In the genomic region with DNA sequence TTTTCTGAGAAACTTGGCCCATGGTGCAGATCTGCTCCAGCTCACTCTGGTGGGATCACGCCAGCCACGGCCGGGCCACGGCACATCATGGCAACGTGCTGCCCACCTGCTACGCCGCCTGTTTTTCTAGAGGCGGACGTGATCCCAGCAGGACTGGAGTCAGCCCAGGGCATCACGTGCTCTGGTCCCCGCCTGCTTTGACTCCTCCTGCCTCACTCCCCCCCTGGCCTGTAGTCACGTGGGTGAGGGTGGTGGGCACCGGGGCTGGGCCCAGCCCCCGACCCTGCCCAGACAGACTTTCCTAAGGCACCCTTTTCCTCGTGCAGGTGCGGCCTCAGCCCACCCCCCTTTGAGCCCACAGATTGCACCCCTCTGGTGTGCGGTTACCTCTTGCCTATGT, we compare ENCODE assay signal across 7 cellular contexts. TPM values are rescaled to one million over a fixed set of nuclear protein-coding genes. Genes with fewer than 3 reads are reported as not detected.
DNase-seq lines count a peak whose midpoint lies in the region; ATAC-seq, FAIRE-seq and TF ChIP-seq lines count a peak whose summit lies in the region.
"Not testable (repeated sequence)": the region's sequence is repeated elsewhere in the genome, so short reads cannot be mapped to it uniquely, and the experiment has no call there.
"Had no signal": no experiment of that assay in that cellular context is flagged by ENCODE, and none has a peak within 500 bp of the region (broad histone marks: within the 10 kb centered on the region; RNA-seq: fewer than 3 reads in every experiment).

No MANE protein-coding gene starts in this region.

- no CpG with 5 or more reads among the region's 17 CpGs for WGBS in HepG2 (ENCODE audit: low lambda C conversion rate)

- CTCF ChIA-PET in HepG2 (lab: Yijun Ruan, JAX; ENCODE audit: low intra/inter-chr PET ratio, low total read pairs) = not testable (repeated sequence)

- not testable (repeated sequence) for H3K27ac ChIP-seq in HepG2 (ENCODE audit: extremely low read length, insufficient read depth, low read length); upper lobe of right lung

- peak; percentile 16 for ATAC-seq in esophagus mucosa
- peak; percentile 4 for ATAC-seq in HepG2
- ATAC-seq in mucosa of descending colon = peak; percentile 10
- ATAC-seq in upper lobe of right lung = peak; percentile 17

- TF ChIP-seq POLR2A in HepG2 (IDR thresholded peaks at IDR 0.05; ENCODE audit: insufficient read depth in 1 of 2, low read depth in 2 of 2, low read length in 2 of 2) = not testable (repeated sequence)

- TF ChIP-seq CTCF in HepG2 (CRISPR knock-in tag; IDR thresholded peaks at IDR 0.05); mucosa of descending colon (IDR thresholded peaks at IDR 0.05); upper lobe of right lung (IDR thresholded peaks at IDR 0.05): not testable (repeated sequence)

- not testable (repeated sequence) for TF ChIP-seq RAD21 in HepG2 (CRISPR knock-in tag; IDR thresholded peaks at IDR 0.05)

- intact Hi-C loops in HepG2 (cut with micrococcal nuclease; ENCODE audit: unreplicated experiment); mucosa of descending colon (cut with DNase I, micrococcal nuclease); upper lobe of right lung (cut with DNase I): not testable (repeated sequence)

- BruUV-seq in HepG2 (replicated peaks; lab: Mats Ljungman, UMichigan) = not testable (repeated sequence)

- not testable (repeated sequence) for H3K4me2 ChIP-seq in HepG2 (ENCODE audit: low read depth, low read length)

- H3K79me2 ChIP-seq in HepG2 (ENCODE audit: insufficient read depth, low read length) = not testable (repeated sequence)

- H3K9ac ChIP-seq in HepG2 (ENCODE audit: insufficient read depth, low read depth, low read length) = not testable (repeated sequence)

- not testable (repeated sequence) for DNase-seq in HepG2 (ENCODE audit: low spot score); mucosa of descending colon; upper lobe of right lung

- H4K20me1 ChIP-seq in HepG2 (ENCODE audit: insufficient read depth, low read length) = not testable (repeated sequence)

- H2AFZ ChIP-seq in HepG2 (ENCODE audit: low read length) = not testable (repeated sequence)

- H3K4me3 ChIP-seq in HepG2 (replicated peaks in 1 of 3; ENCODE audit: insufficient read depth in 1 of 3, low read depth in 2 of 3, low read length in 3 of 3); mucosa of descending colon; upper lobe of right lung: not testable (repeated sequence)

- not testable (repeated sequence) for FAIRE-seq in HepG2 (lab: Jason Lieb, UNC)

- not testable (repeated sequence) for TF ChIP-seq EP300 in HepG2 (IDR thresholded peaks at IDR 0.05; ENCODE audit: low read depth in 2 of 2, low read length in 2 of 2); HepG2 (CRISPR knock-in tag; IDR thresholded peaks at IDR 0.05; ENCODE audit: borderline replicate concordance)

- H3K9me3 ChIP-seq in HepG2 (ENCODE audit: low read length); mucosa of descending colon; upper lobe of right lung: not testable (repeated sequence)

- in situ Hi-C loops in HepG2 (cut with HindIII; ENCODE audit: extremely low pct_ligation_motif_present, low pct_unique_long_range_greater_than_20kb) = not testable (repeated sequence)

- not testable (repeated sequence) for H3K36me3 ChIP-seq in HepG2 (replicated peaks in 1 of 2; ENCODE audit: control insufficient read depth in 1 of 2, insufficient read depth in 2 of 2, low read length in 2 of 2); mucosa of descending colon (ENCODE audit: low read depth); upper lobe of right lung

- not testable (repeated sequence) for H3K27me3 ChIP-seq in HepG2 (ENCODE audit: control insufficient read depth in 1 of 2, insufficient read depth in 2 of 2, low read length in 2 of 2); upper lobe of right lung

- POLR2A ChIA-PET in HepG2 (lab: Yijun Ruan, JAX) = not testable (repeated sequence)

- H3K4me1 ChIP-seq in HepG2 (ENCODE audit: insufficient read depth, low read length); mucosa of descending colon (ENCODE audit: low read depth); upper lobe of right lung: not testable (repeated sequence)

RNA-seq across cellular contexts. Expression of gene CLEC18A, which starts 0.7 kb away (rescaled TPM):
- total RNA-seq in esophagus mucosa (0.36 TPM), HepG2 (2016; rRNA removed; fragmentation: Illumina TruSeq; extraction: Trizol) (0.22 TPM in 1 of 2 replicates, not detected in the other), mucosa of descending colon (1 to 10 TPM in 2 of 3 donors, under 1 TPM in 1; 0.43 to 2.9 (median 1.6) TPM), upper lobe of right lung (2.0 TPM)
- 0.20 TPM in 1 of 2 replicates, not detected in the other for total RNA-seq in HepG2 (2016; cell fraction: cytosol; rRNA removed; fragmentation: Illumina TruSeq; extraction: Trizol; ENCODE audit: low read depth)
- total RNA-seq in HepG2 (2016; cell fraction: insoluble cytoplasmic fraction; rRNA removed; fragmentation: Illumina TruSeq; extraction: Trizol) = 0.28 TPM in 1 of 2 replicates, not detected in the other
- 0.09 and 0.10 TPM in 2 replicates for total RNA-seq in HepG2 (2016; cell fraction: membrane; rRNA removed; fragmentation: Illumina TruSeq; extraction: Trizol)
- total RNA-seq in HepG2 (2016; cell fraction: nucleus; rRNA removed; fragmentation: Illumina TruSeq; extraction: Trizol) = 0.19 and 0.99 TPM in 2 replicates
- 0.42 and 0.72 TPM in 2 replicates for polyA plus RNA-seq in HepG2 (2011; rRNA removed)
- 0.20 and 0.26 TPM in 2 replicates for polyA plus RNA-seq in HepG2 (2011; cell fraction: cytosol; rRNA removed)
- 3.1 and 3.2 TPM in 2 replicates for polyA plus RNA-seq in HepG2 (2011; cell fraction: nucleus; rRNA removed)
- 0.30 and 0.51 TPM in 2 replicates for polyA plus RNA-seq in HepG2 (2012)
- not detected in 2 replicates for polyA plus RNA-seq in HepG2 (2016; cell fraction: cytosol; fragmentation: Illumina TruSeq; extraction: Trizol; ENCODE audit: low read depth)
- polyA plus RNA-seq in HepG2 (2016; cell fraction: insoluble cytoplasmic fraction; fragmentation: Illumina TruSeq; extraction: Trizol; ENCODE audit: low read depth) = 0.17 TPM in 1 of 2 replicates, not detected in the other
- not detected in 2 replicates for polyA plus RNA-seq in HepG2 (2016; cell fraction: membrane; fragmentation: Illumina TruSeq; extraction: Trizol; ENCODE audit: low read depth)
- polyA plus RNA-seq in HepG2 (2016; cell fraction: nucleus; fragmentation: Illumina TruSeq; extraction: Trizol; ENCODE audit: insufficient read depth, low read depth) = 0.26 and 1.1 TPM in 2 replicates
- 1.6 and 3.1 TPM in 2 replicates for polyA minus RNA-seq in HepG2 (2011; rRNA and poly(A)+ RNA removed; ENCODE audit: low replicate concordance)
- 0.35 TPM in 1 of 2 replicates, not detected in the other for polyA minus RNA-seq in HepG2 (2011; cell fraction: cytosol; rRNA and poly(A)+ RNA removed)
- polyA minus RNA-seq in HepG2 (2011; cell fraction: nucleus; rRNA and poly(A)+ RNA removed) = 0.90 and 1.4 TPM in 2 replicates
- polyA plus RNA-seq: AG04450; CD14-positive monocyte; CD8-positive, alpha-beta memory T cell had no signal
